Comparison of ENCODE assay signal across 11 cellular contexts in genomic region chr2:54955674-54956391, GRCh38.
A peak's percentile ranks its signal among the peaks of the same experiment; 100 is the strongest.
DNase-seq lines count a peak whose midpoint lies in the region; ATAC-seq and TF ChIP-seq lines count a peak whose summit lies in the region.
"Had no signal": no experiment of that assay in that cellular context is flagged by ENCODE, and none has a peak within 500 bp of the region (broad histone marks: within the 10 kb centered on the region; RNA-seq: fewer than 3 reads in every experiment).

No MANE protein-coding gene starts in this region.

- BruUV-seq in Calu3 (replicated peaks; lab: Mats Ljungman, UMichigan) (no TSS peak), IMR-90 (replicated peaks; lab: Mats Ljungman, UMichigan) (no TSS peak)

- H3K27me3 ChIP-seq in IMR-90 (ENCODE audit: control insufficient read depth, insufficient read depth, low read length): no peaks in the 10 kb centered on the region
- no peaks in the 10 kb centered on the region for H3K27me3 ChIP-seq in body of pancreas

- H3K79me1 ChIP-seq in IMR-90 (ENCODE audit: low read depth in 1 of 2, low read length in 2 of 2): peaks cover 0 to 10% of the 10 kb centered on the region in 2 experiments; a peak in 3 of 4 replicates

- ATAC-seq in IMR-90 (ENCODE audit: low read depth): no peak
- peak; percentile 80 for ATAC-seq in body of pancreas
- ATAC-seq in natural killer cell: peak; percentile 59 to 65 (median 65)
- no peak for ATAC-seq in GM21528 (IDR thresholded peaks at IDR 0.05; ENCODE audit: low FRiP score, unreplicated experiment)
- no peak for ATAC-seq in left ventricle myocardium superior

- H3K9me1 ChIP-seq in IMR-90 (ENCODE audit: insufficient read depth, low read length): peaks cover 17% of the 10 kb centered on the region

- in situ Hi-C loops in IMR-90 (cut with MboI; ENCODE audit: low sequenced_read_pairs): no loop called here

- no peak overlapping the region for H3K9ac ChIP-seq in IMR-90 (ENCODE audit: low read depth, low read length)

- H3K4me1 Mint-ChIP-seq in Calu3 (ENCODE audit: low read depth, unreplicated experiment): peaks cover 14% of the 10 kb centered on the region
- H3K4me1 Mint-ChIP-seq in natural killer cell: peaks cover 30 to 38% of the 10 kb centered on the region in 2 donors
- peaks cover 7% of the 10 kb centered on the region for H3K4me1 Mint-ChIP-seq in osteocyte (ENCODE audit: unreplicated experiment)

- H3K18ac ChIP-seq in IMR-90 (ENCODE audit: low read depth, low read length): no peak overlapping the region

- H3K14ac ChIP-seq in IMR-90 (replicated peaks; ENCODE audit: low read depth, low read length): no peak overlapping the region; the same call in 1 of the 2 replicates

- intact Hi-C loops in Calu3 (cut with micrococcal nuclease; ENCODE audit: unreplicated experiment) (no loop called here), IMR-90 (cut with micrococcal nuclease) (no loop called here), body of pancreas (cut with DNase I) (no loop called here), natural killer cell (cut with micrococcal nuclease) (no loop called here), left ventricle myocardium superior (cut with micrococcal nuclease) (no loop called here)

- H3K36me3 ChIP-seq in IMR-90 (ENCODE audit: control insufficient read depth, insufficient read depth, low read length): no peaks in the 10 kb centered on the region
- no peaks in the 10 kb centered on the region for H3K36me3 ChIP-seq in body of pancreas (replicated peaks in 1 of 2; ENCODE audit: insufficient read depth in 1 of 2, low read depth in 2 of 2)

- dilution Hi-C loops in IMR-90 (cut with HindIII; ENCODE audit: low sequenced_read_pairs, unreplicated experiment): no loop called here

- H3K4ac ChIP-seq in IMR-90 (ENCODE audit: low read depth, low read length): peak overlapping the region; percentile 24; the same call in 1 of the 2 replicates

- no peak overlapping the region for H2BK5ac ChIP-seq in IMR-90 (ENCODE audit: low read depth, low read length, poor library complexity, severe bottlenecking)

- no peak overlapping the region for H2AK9ac ChIP-seq in IMR-90 (replicated peaks; ENCODE audit: low read depth, low read length, poor library complexity)

- H3K4me3 Mint-ChIP-seq in Calu3 (ENCODE audit: low read depth, unreplicated experiment) (no peak overlapping the region), natural killer cell (peak overlapping the region; percentile 59), osteocyte (ENCODE audit: unreplicated experiment) (no peak overlapping the region)

- WGBS in IMR-90 (ENCODE audit: extremely low coverage in 2 of 2, insufficient read length in 1 of 2), 2 experiments: 80% methylated on average over 1 of the region's 7 CpGs; no CpG with 5 or more reads in 1 of the 2 experiments
- WGBS in body of pancreas, 2 donors: 33 to 43% methylated on average over 7 of the region's 7 CpGs

- no peak overlapping the region for H2AFZ ChIP-seq in IMR-90 (replicated peaks; ENCODE audit: low read length, poor library complexity)

- peak; percentile 12 for DNase-seq in Calu3
- no peak for DNase-seq in IMR-90
- DNase-seq in body of pancreas: peak in 1 of 4 donors; percentile 25
- DNase-seq in natural killer cell: no peak
- DNase-seq in osteocyte (ENCODE audit: extremely low spot score, unreplicated experiment): no peak
- no peak for DNase-seq in left ventricle myocardium superior
- DNase-seq: activated T-cell treated with anti-CD3 and anti-CD28 coated beads, Interleukin-2, amount 50 U/mL, for 1 hour; CD4-positive, alpha-beta memory T cell; occipital lobe had no signal

- H3K27ac ChIP-seq in IMR-90 (ENCODE audit: insufficient read depth, low read length): no peak overlapping the region
- peak overlapping the region in 2 of 4 donors; percentile 24 to 65 for H3K27ac ChIP-seq in body of pancreas
- H3K27ac ChIP-seq: coronary artery had no signal

- no peak overlapping the region for H2BK15ac ChIP-seq in IMR-90 (ENCODE audit: low read depth, low read length)

- H4K5ac ChIP-seq in IMR-90 (ENCODE audit: low read depth, low read length): no peak overlapping the region

- H3K36me3 Mint-ChIP-seq in Calu3 (ENCODE audit: insufficient read depth, unreplicated experiment) (no peaks in the 10 kb centered on the region), natural killer cell (no peaks in the 10 kb centered on the region), osteocyte (ENCODE audit: unreplicated experiment) (peaks cover 2% of the 10 kb centered on the region)
- H3K36me3 Mint-ChIP-seq: CD4-positive, alpha-beta memory T cell had no signal

- H3K27me3 Mint-ChIP-seq in Calu3 (ENCODE audit: unreplicated experiment): no peaks in the 10 kb centered on the region
- no peaks in the 10 kb centered on the region for H3K27me3 Mint-ChIP-seq in natural killer cell (ENCODE audit: low read depth in 2 of 2)
- no peaks in the 10 kb centered on the region for H3K27me3 Mint-ChIP-seq in osteocyte (ENCODE audit: unreplicated experiment)
- H3K27me3 Mint-ChIP-seq: CD4-positive, alpha-beta memory T cell had no signal

- TF ChIP-seq POLR2A in IMR-90 (IDR thresholded peaks at IDR 0.05; ENCODE audit: low read depth, low read length): no peak
- no peak for TF ChIP-seq POLR2A in body of pancreas (IDR thresholded peaks at IDR 0.05)

- no peak overlapping the region for H3K56ac ChIP-seq in IMR-90 (ENCODE audit: extremely low read depth, insufficient read depth, low read length)

- no peak overlapping the region for H2BK20ac ChIP-seq in IMR-90 (ENCODE audit: low read depth, low read length)

- no peak overlapping the region for H4K91ac ChIP-seq in IMR-90 (ENCODE audit: insufficient read depth, low read depth, low read length)

- peaks cover 8% of the 10 kb centered on the region for H3K4me1 ChIP-seq in IMR-90 (ENCODE audit: control insufficient read depth, insufficient read depth, low read length)
- peaks cover 13% of the 10 kb centered on the region for H3K4me1 ChIP-seq in body of pancreas

- no peak overlapping the region for H3K4me2 ChIP-seq in IMR-90 (ENCODE audit: low read depth, low read length)

- no peak overlapping the region for H3K4me3 ChIP-seq in IMR-90 (ENCODE audit: insufficient read depth, low read depth, low read length)
- no peak overlapping the region for H3K4me3 ChIP-seq in body of pancreas
- H3K4me3 ChIP-seq: coronary artery had no signal

- TF ChIP-seq CTCF in Calu3 (IDR thresholded peaks at IDR 0.05; ENCODE audit: unreplicated experiment) (no peak), IMR-90 (conservative IDR thresholded peaks at IDR 0.05; ENCODE audit: low read depth, low read length) (no peak), body of pancreas (IDR thresholded peaks at IDR 0.05) (no peak), natural killer cell (IDR thresholded peaks at IDR 0.05) (no peak), osteocyte (IDR thresholded peaks at IDR 0.05) (no peak)

- CTCF ChIA-PET in Calu3 (lab: Charles Lee): interaction anchor here (0.7 kb wide), 1 partner anchor 56 kb away, joined by 4 read pairs; no protein-coding TSS in a partner anchor
- CTCF ChIA-PET in IMR-90 (lab: Yijun Ruan, JAX): interaction anchor here (1.4 kb wide), 1 partner anchor 10 kb away, joined by 4 read pairs; no protein-coding TSS in a partner anchor

- H4K20me1 ChIP-seq in IMR-90 (ENCODE audit: insufficient read depth, low read length): no peaks in the 10 kb centered on the region

- peak overlapping the region; percentile 8 for H3K27ac Mint-ChIP-seq in Calu3 (ENCODE audit: unreplicated experiment)
- H3K27ac Mint-ChIP-seq in natural killer cell: peak overlapping the region; percentile 82 to 88
- H3K27ac Mint-ChIP-seq in osteocyte (ENCODE audit: unreplicated experiment): no peak overlapping the region

- no peak overlapping the region for H2BK120ac ChIP-seq in IMR-90 (ENCODE audit: low read depth, low read length)

- H3K9me3 Mint-ChIP-seq in Calu3 (ENCODE audit: low read depth, unreplicated experiment) (no peaks in the 10 kb centered on the region), natural killer cell (no peaks in the 10 kb centered on the region), osteocyte (ENCODE audit: unreplicated experiment) (no peaks in the 10 kb centered on the region)

- H4K8ac ChIP-seq in IMR-90 (ENCODE audit: low read depth in 2 of 2, low read length in 2 of 2): no peak overlapping the region

- H2AK5ac ChIP-seq in IMR-90 (ENCODE audit: low read depth, low read length): no peak overlapping the region; the same call in 1 of the 2 replicates

- POLR2A ChIA-PET in IMR-90 (lab: Charles Lee; ENCODE audit: unreplicated experiment): no interaction called here

- no peak overlapping the region for H3K23ac ChIP-seq in IMR-90 (ENCODE audit: low read depth, low read length)

- no peak for TF ChIP-seq RAD21 in IMR-90 (IDR thresholded peaks at IDR 0.05; ENCODE audit: low read length)

- no peaks in the 10 kb centered on the region for H3K9me3 ChIP-seq in IMR-90 (ENCODE audit: control insufficient read depth, insufficient read depth, low read length)
- H3K9me3 ChIP-seq in body of pancreas: no peaks in the 10 kb centered on the region

TF ChIP-seq in IMR-90, 13 proteins besides CTCF, POLR2A, EP300 and RAD21:
- TF ChIP-seq NFE2L2 (IDR thresholded peaks at IDR 0.05; ENCODE audit: low read depth, low read length) (peak; percentile 25; the same call in 1 of the 2 replicates), SMC3 (IDR thresholded peaks at IDR 0.05; ENCODE audit: low read depth, low read length) (no peak)

Comparison
In these comparisons a context has a peak if more than half of its experiments do, and no peak if none do; other contexts are left out.
1. ATAC-seq: peak in body of pancreas (single experiment) and natural killer cell (3 of 3); none in IMR-90 (single experiment), GM21528 (single experiment) and left ventricle myocardium superior (single experiment).